ENCODE assay signal across 20 cellular contexts in the genomic region with DNA sequence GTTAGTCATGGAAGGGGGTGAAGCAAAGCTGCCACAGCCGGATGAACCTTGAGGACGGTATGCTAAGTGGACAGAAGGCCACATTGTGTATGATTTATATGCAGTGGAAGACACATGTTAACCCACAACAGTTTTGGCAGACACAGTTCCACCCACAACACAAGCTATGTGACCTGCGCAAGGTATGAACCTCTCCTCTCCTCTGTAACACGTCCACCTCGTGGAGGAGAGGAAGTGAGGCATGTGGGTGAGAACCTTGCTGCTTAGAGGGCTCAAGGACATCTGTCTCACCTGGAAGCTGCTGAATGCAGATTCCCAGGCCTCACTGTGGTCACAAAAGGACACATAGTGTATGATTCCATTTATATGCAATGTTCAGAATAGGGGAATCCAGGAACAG.
"Had no signal": no experiment of that assay in that cellular context is flagged by ENCODE, and none has a peak within 500 bp of the region (broad histone marks: within the 10 kb centered on the region; RNA-seq: fewer than 3 reads in every experiment).

No MANE protein-coding gene starts in this region.

- H3K4me1 ChIP-seq: colonic mucosa, testis had no signal

- H3K4me3 ChIP-seq: cardiac muscle cell, colonic mucosa, pancreas, testis had no signal

- H3K27ac ChIP-seq: cardiac muscle cell, colonic mucosa, pancreas, testis, VCaP had no signal

- H3K36me3 ChIP-seq: cardiac muscle cell, colonic mucosa, pancreas had no signal

- DNase-seq: activated CD4-positive, alpha-beta T cell treated with anti-CD3 and anti-CD28 coated beads for 4 hours; activated CD8-positive, alpha-beta memory T cell treated with anti-CD3 and anti-CD28 coated beads for 24 hours; activated effector memory CD4-positive, alpha-beta T cell treated with Interleukin-2 at 50 U/mL for 16 hours; aorta; colonic mucosa; effector CD4-positive, alpha-beta T cell; foreskin melanocyte; head of caudate nucleus; left ventricle myocardium superior; mesendoderm; pancreas; stimulated activated CD4-positive, alpha-beta T cell treated with anti-CD3 and anti-CD28 coated beads, Interleukin-4, amount 100 ng/mL, for 1 hour; stimulated activated CD8-positive, alpha-beta memory T cell treated with anti-CD3 and anti-CD28 coated beads, Interleukin-4, amount 100 ng/mL, for 48 hours; stimulated activated naive CD8-positive, alpha-beta T cell treated with anti-CD3 and anti-CD28 coated beads, Interleukin-15, amount 100 ng/mL, for 72 hours; T1000; testis had no signal

- H3K27me3 ChIP-seq: cardiac muscle cell, colonic mucosa, pancreas, testis had no signal

- H3K4me3 Mint-ChIP-seq: activated naive CD8-positive, alpha-beta T cell; neural crest cell; stimulated activated naive CD8-positive, alpha-beta T cell treated with anti-CD3 and anti-CD28 coated beads, Interleukin-15, amount 100 ng/mL, for 72 hours had no signal

- H3K9me3 ChIP-seq: colonic mucosa, pancreas, testis had no signal

- ATAC-seq: left ventricle myocardium superior; pancreas; stimulated activated naive CD8-positive, alpha-beta T cell treated with anti-CD3 and anti-CD28 coated beads, Interleukin-15, amount 100 ng/mL, for 72 hours had no signal

- H3K27ac Mint-ChIP-seq: activated naive CD8-positive, alpha-beta T cell; stimulated activated naive CD8-positive, alpha-beta T cell treated with anti-CD3 and anti-CD28 coated beads, Interleukin-15, amount 100 ng/mL, for 72 hours had no signal

- H3K27me3 Mint-ChIP-seq: activated naive CD8-positive, alpha-beta T cell; stimulated activated naive CD8-positive, alpha-beta T cell treated with anti-CD3 and anti-CD28 coated beads, Interleukin-15, amount 100 ng/mL, for 72 hours had no signal

- H3K9me3 Mint-ChIP-seq: stimulated activated naive CD8-positive, alpha-beta T cell treated with anti-CD3 and anti-CD28 coated beads, Interleukin-15, amount 100 ng/mL, for 72 hours had no signal
